Comparison of ENCODE assay signal across 24 cellular contexts in genomic region chr3:156493887-156494286, GRCh38.
"Had no signal": no experiment of that assay in that cellular context is flagged by ENCODE, and none has a peak within 500 bp of the region (broad histone marks: within the 10 kb centered on the region; RNA-seq: fewer than 3 reads in every experiment).

No MANE protein-coding gene starts in this region.

- DNase-seq: activated CD4-positive, alpha-beta memory T cell treated with anti-CD3 and anti-CD28 coated beads for 36 hours; activated CD4-positive, alpha-beta T cell treated with anti-CD3 and anti-CD28 coated beads for 36 hours; activated naive CD4-positive, alpha-beta T cell treated with Interleukin-2 at 50 U/mL for 16 hours; activated naive CD8-positive, alpha-beta T cell treated with anti-CD3 and anti-CD28 coated beads, Interleukin-2, amount 10 ng/mL, durations not matched to agents 7 days and 5 days; activated T-cell treated with anti-CD3 and anti-CD28 coated beads, Interleukin-2, amount 50 U/mL, for 1 hour; amygdala; dermis blood vessel endothelial cell; effector memory CD4-positive, alpha-beta T cell; heart left ventricle; kidney glomerular epithelial cell; left ventricle myocardium inferior; mammary epithelial cell; naive thymus-derived CD4-positive, alpha-beta T cell; psoas muscle; right cardiac atrium; stimulated activated CD4-positive, alpha-beta T cell treated with anti-CD3 and anti-CD28 coated beads, Interleukin-4, amount 100 ng/mL, for 1 hour; stimulated activated naive CD8-positive, alpha-beta T cell treated with anti-CD3 and anti-CD28 coated beads, Interleukin-15, amount 100 ng/mL, for 72 hours; upper lobe of left lung had no signal

- H3K27me3 ChIP-seq: cardiac muscle cell, esophagus muscularis mucosa, gastroesophageal sphincter, heart left ventricle, neural progenitor cell, suprapubic skin, upper lobe of left lung had no signal

- H3K36me3 ChIP-seq: cardiac muscle cell, esophagus muscularis mucosa, gastroesophageal sphincter, heart left ventricle, left ventricle myocardium inferior, neural progenitor cell, suprapubic skin, upper lobe of left lung had no signal

- H3K4me2 ChIP-seq: neural progenitor cell had no signal

- ATAC-seq: activated CD4-positive, alpha-beta T cell treated with anti-CD3 and anti-CD28 coated beads for 36 hours; gastroesophageal sphincter; heart left ventricle; naive thymus-derived CD4-positive, alpha-beta T cell; psoas muscle; right cardiac atrium; stimulated activated naive CD8-positive, alpha-beta T cell treated with anti-CD3 and anti-CD28 coated beads, Interleukin-15, amount 100 ng/mL, for 72 hours had no signal

- H3K27ac ChIP-seq: cardiac muscle cell, esophagus muscularis mucosa, gastroesophageal sphincter, left ventricle myocardium inferior, neural progenitor cell, psoas muscle, suprapubic skin, upper lobe of left lung had no signal

- H2AFZ ChIP-seq: neural progenitor cell had no signal

- H3K9ac ChIP-seq: neural progenitor cell had no signal

- H3K4me1 ChIP-seq: left ventricle myocardium inferior, neural progenitor cell, psoas muscle, suprapubic skin, upper lobe of left lung had no signal

- H3K4me3 ChIP-seq: cardiac muscle cell, esophagus muscularis mucosa, gastroesophageal sphincter, heart left ventricle, left ventricle myocardium inferior, neural progenitor cell, psoas muscle, skin epidermis, suprapubic skin, upper lobe of left lung had no signal

- H3K9me3 ChIP-seq: esophagus muscularis mucosa, gastroesophageal sphincter, psoas muscle, suprapubic skin, upper lobe of left lung had no signal
